Comparison of ENCODE assay signal across 21 cellular contexts in the genomic region with DNA sequence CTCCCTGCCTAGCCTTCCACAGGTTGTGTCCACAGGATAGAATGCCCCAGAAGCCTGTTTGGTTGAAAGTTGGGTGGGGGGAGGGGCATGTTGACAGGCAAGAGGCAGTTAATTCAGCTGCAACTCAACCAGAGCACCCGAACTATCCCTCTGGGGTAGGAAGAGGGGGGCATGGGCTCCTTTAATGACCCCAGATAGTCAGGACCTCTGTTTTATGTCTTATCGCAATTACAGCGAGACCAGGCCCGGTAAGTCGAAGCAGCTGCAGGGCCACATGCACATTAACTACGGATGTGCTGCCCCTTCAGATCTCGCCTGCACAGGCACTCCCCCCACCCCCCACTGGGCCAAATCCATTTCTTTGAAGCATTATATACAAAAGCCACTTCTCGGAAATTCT.
"Had no signal": no experiment of that assay in that cellular context is flagged by ENCODE, and none has a peak within 500 bp of the region (broad histone marks: within the 10 kb centered on the region; RNA-seq: fewer than 3 reads in every experiment).

No MANE protein-coding gene starts in this region.

- H2AFZ ChIP-seq: hepatocyte had no signal

- H3K27me3 ChIP-seq: colonic mucosa, foreskin keratinocyte, hepatocyte, left lung had no signal

- H3K79me2 ChIP-seq: hepatocyte had no signal

- ATAC-seq: foreskin keratinocyte; gastroesophageal sphincter; heart left ventricle; left colon; left lung; left ventricle myocardium superior; lower lobe of right lung; mucosa of descending colon; naive thymus-derived CD8-positive, alpha-beta T cell had no signal

- H3K4me1 ChIP-seq: colonic mucosa, esophagus muscularis mucosa, foreskin keratinocyte, gastroesophageal sphincter, heart left ventricle, left lung, lower lobe of right lung had no signal

- H3K4me2 ChIP-seq: hepatocyte had no signal

- H3K4me3 ChIP-seq: colonic mucosa, esophagus muscularis mucosa, gastroesophageal sphincter, heart left ventricle, hepatocyte, left lung, lower lobe of right lung, mucosa of descending colon had no signal

- H3K36me3 ChIP-seq: colonic mucosa, esophagus muscularis mucosa, gastroesophageal sphincter, heart left ventricle, left lung, lower lobe of right lung had no signal

- H3K27ac ChIP-seq: colonic mucosa, esophagus muscularis mucosa, foreskin keratinocyte, gastroesophageal sphincter, heart left ventricle, hepatocyte, left lung, lower lobe of right lung had no signal

- DNase-seq: colonic mucosa; cortex of kidney; effector memory CD4-positive, alpha-beta T cell; foreskin keratinocyte; heart left ventricle; hypothalamus; immature natural killer cell; islet precursor cell; kidney; kidney glomerular epithelial cell; left colon; left lung; left ventricle myocardium superior; lower lobe of right lung; mesenchymal stem cell; mucosa of descending colon; naive B cell; naive thymus-derived CD8-positive, alpha-beta T cell had no signal

- H3K9me3 ChIP-seq: colonic mucosa, esophagus muscularis mucosa, gastroesophageal sphincter, heart left ventricle, left lung, lower lobe of right lung, mucosa of descending colon had no signal
